Comparison of ENCODE assay signal across 9 cellular contexts in the genomic region with DNA sequence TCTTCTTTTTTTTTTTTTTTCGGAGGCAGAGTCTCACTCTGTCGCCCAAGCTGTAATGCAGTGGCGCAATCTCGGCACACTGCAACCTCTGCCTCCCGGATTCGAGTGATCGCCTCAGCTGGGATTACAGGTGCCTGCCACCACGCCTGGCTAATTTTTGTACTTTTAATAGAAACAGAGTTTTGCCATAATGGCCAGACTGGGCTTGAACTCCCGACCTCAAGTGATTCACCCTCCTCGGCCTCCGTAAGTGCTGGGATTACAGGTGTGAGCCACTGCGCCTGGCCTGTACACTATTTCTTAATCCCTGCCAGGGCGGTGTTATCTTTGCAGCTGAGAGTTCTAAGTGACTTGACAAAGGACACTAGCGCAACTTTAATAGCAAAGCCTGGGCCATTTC. TPM values are rescaled to one million over a fixed set of nuclear protein-coding genes. Genes with fewer than 3 reads are reported as not detected.
A peak's percentile ranks its signal among the peaks of the same experiment; 100 is the strongest.
DNase-seq lines count a peak whose midpoint lies in the region; ATAC-seq and TF ChIP-seq lines count a peak whose summit lies in the region.
"Had no signal": no experiment of that assay in that cellular context is flagged by ENCODE, and none has a peak within 500 bp of the region (broad histone marks: within the 10 kb centered on the region; RNA-seq: fewer than 3 reads in every experiment).

No MANE protein-coding gene starts in this region.

- intact Hi-C loops in OCI-LY7 (cut with micrococcal nuclease; ENCODE audit: unreplicated experiment) = no loop called here

- no peak for ATAC-seq in GM21526 (IDR thresholded peaks at IDR 0.05; ENCODE audit: low FRiP score, unreplicated experiment)

- H3K9me3 ChIP-seq in OCI-LY7 (ENCODE audit: low read length) (no peaks in the 10 kb centered on the region), endodermal cell (ENCODE audit: control insufficient read depth, low read length) (no peaks in the 10 kb centered on the region), smooth muscle cell (replicated peaks; ENCODE audit: low read depth) (no peaks in the 10 kb centered on the region)
- H3K9me3 ChIP-seq: ascending aorta had no signal

- H3K4me2 ChIP-seq in OCI-LY7 (ENCODE audit: low read length) (peak overlapping the region; percentile 96), smooth muscle cell (peak overlapping the region; percentile 97)

- no peaks in the 10 kb centered on the region for H3K4me1 ChIP-seq in OCI-LY7 (ENCODE audit: insufficient read depth, low read length, poor library complexity, severe bottlenecking)
- H3K4me1 ChIP-seq in endodermal cell (ENCODE audit: control insufficient read depth, insufficient read depth, low read length) = no peaks in the 10 kb centered on the region
- H3K4me1 ChIP-seq in smooth muscle cell (ENCODE audit: low read depth) = peaks cover 5% of the 10 kb centered on the region

- H3K36me3 Mint-ChIP-seq in activated CD4-positive, alpha-beta T cell treated with anti-CD3 and anti-CD28 coated beads, Interleukin-2, amount 10 ng/mL, durations not matched to agents 7 days and 5 days (ENCODE audit: low read depth) = no peaks in the 10 kb centered on the region
- H3K36me3 Mint-ChIP-seq in endodermal cell (ENCODE audit: low read depth) = no peaks in the 10 kb centered on the region

- H3K9me2 ChIP-seq in OCI-LY7 (ENCODE audit: insufficient read depth, low read length) = no peaks in the 10 kb centered on the region

- TF ChIP-seq CTCF in OCI-LY7 (conservative IDR thresholded peaks at IDR 0.05; ENCODE audit: low read length) (no peak), endodermal cell (conservative IDR thresholded peaks at IDR 0.05) (no peak), smooth muscle cell (IDR thresholded peaks at IDR 0.05; ENCODE audit: borderline replicate concordance, insufficient read depth, poor library complexity, severe bottlenecking) (no peak)

- H3K79me2 ChIP-seq in OCI-LY7 (ENCODE audit: insufficient read depth, low read depth, low read length) = no peaks in the 10 kb centered on the region
- no peaks in the 10 kb centered on the region for H3K79me2 ChIP-seq in smooth muscle cell (ENCODE audit: low read depth)

- no peaks in the 10 kb centered on the region for H3K36me3 ChIP-seq in OCI-LY7 (ENCODE audit: insufficient read depth, low read length)
- H3K36me3 ChIP-seq in endodermal cell (ENCODE audit: control insufficient read depth, insufficient read depth, low read length) = no peaks in the 10 kb centered on the region
- H3K36me3 ChIP-seq in smooth muscle cell (ENCODE audit: low read depth) = no peaks in the 10 kb centered on the region
- H3K36me3 ChIP-seq: ascending aorta had no signal

- H3K9ac ChIP-seq in endodermal cell (ENCODE audit: extremely low read depth, low read length, poor library complexity, severe bottlenecking) (no peak overlapping the region), smooth muscle cell (ENCODE audit: low read depth) (no peak overlapping the region)

- no peak overlapping the region for H3K27ac ChIP-seq in OCI-LY7 (ENCODE audit: low read depth, low read length, poor library complexity, severe bottlenecking)
- H3K27ac ChIP-seq in endodermal cell (ENCODE audit: low read depth, low read length) = no peak overlapping the region
- H3K27ac ChIP-seq in smooth muscle cell (ENCODE audit: low read depth) = no peak overlapping the region

- CTCF ChIA-PET in activated CD4-positive, alpha-beta T cell treated with anti-CD3 and anti-CD28 coated beads, Interleukin-2, amount 10 ng/mL, durations not matched to agents 7 days and 5 days (lab: Charles Lee) = interaction anchor here (0.7 kb wide), 1 partner anchor 625 kb away, joined by 3 read pairs; no protein-coding TSS in a partner anchor
- CTCF ChIA-PET in OCI-LY7 (lab: Charles Lee; ENCODE audit: unreplicated experiment) = no interaction called here

- H3K27me3 Mint-ChIP-seq in activated CD4-positive, alpha-beta T cell treated with anti-CD3 and anti-CD28 coated beads, Interleukin-2, amount 10 ng/mL, durations not matched to agents 7 days and 5 days = no peaks in the 10 kb centered on the region
- no peaks in the 10 kb centered on the region for H3K27me3 Mint-ChIP-seq in endodermal cell (ENCODE audit: insufficient read depth)

- H3K27me3 ChIP-seq in endodermal cell (ENCODE audit: control insufficient read depth, insufficient read depth, low read length, poor library complexity, severe bottlenecking) = no peaks in the 10 kb centered on the region
- H3K27me3 ChIP-seq in smooth muscle cell (ENCODE audit: low read depth) = no peaks in the 10 kb centered on the region
- H3K27me3 ChIP-seq: ascending aorta had no signal

- 92 to 97% methylated on average over 14 of the region's 14 CpGs for WGBS in endodermal cell (ENCODE audit: insufficient coverage in 1 of 2, insufficient read length in 1 of 2), 2 experiments
- WGBS in smooth muscle cell (ENCODE audit: low lambda C conversion rate) = 46% methylated on average over 14 of the region's 14 CpGs

- H3K27ac Mint-ChIP-seq in activated CD4-positive, alpha-beta T cell treated with anti-CD3 and anti-CD28 coated beads, Interleukin-2, amount 10 ng/mL, durations not matched to agents 7 days and 5 days = peak overlapping the region; percentile 50
- H3K27ac Mint-ChIP-seq in endodermal cell = peak overlapping the region; percentile 98

- H3K4me3 ChIP-seq in OCI-LY7 (ENCODE audit: low read depth, low read length, poor library complexity, severe bottlenecking) = peak overlapping the region; percentile 86
- H3K4me3 ChIP-seq in endodermal cell (ENCODE audit: low read length) = peak overlapping the region; percentile 84
- no peak overlapping the region for H3K4me3 ChIP-seq in smooth muscle cell

- H2AFZ ChIP-seq in OCI-LY7 (ENCODE audit: low read length) (no peak overlapping the region), smooth muscle cell (ENCODE audit: low read depth) (no peak overlapping the region)

- peaks cover 10% of the 10 kb centered on the region for H3K4me1 Mint-ChIP-seq in activated CD4-positive, alpha-beta T cell treated with anti-CD3 and anti-CD28 coated beads, Interleukin-2, amount 10 ng/mL, durations not matched to agents 7 days and 5 days
- peaks cover 4% of the 10 kb centered on the region for H3K4me1 Mint-ChIP-seq in endodermal cell

- no peaks in the 10 kb centered on the region for H3K9me3 Mint-ChIP-seq in activated CD4-positive, alpha-beta T cell treated with anti-CD3 and anti-CD28 coated beads, Interleukin-2, amount 10 ng/mL, durations not matched to agents 7 days and 5 days
- H3K9me3 Mint-ChIP-seq in endodermal cell = peaks cover 5% of the 10 kb centered on the region

- no TSS peak for BruUV-seq in OCI-LY7 (replicated peaks; lab: Mats Ljungman, UMichigan)

- in situ Hi-C loops in G401 (cut with HindIII; ENCODE audit: low sequenced_read_pairs) = no loop called here

- DNase-seq in activated CD4-positive, alpha-beta T cell treated with anti-CD3 and anti-CD28 coated beads, Interleukin-2, amount 10 ng/mL, durations not matched to agents 7 days and 5 days = no peak
- DNase-seq in activated CD4-positive, alpha-beta T cell treated with anti-CD3 and anti-CD28 coated beads for 4 hours = no peak
- DNase-seq in OCI-LY7 (ENCODE audit: low spot score) (no peak), endodermal cell (no peak), smooth muscle cell (lab: John Stamatoyannopoulos, UW; ENCODE audit: unreplicated experiment) (no peak), HUDEP-2 (lab: John Stamatoyannopoulos, UW; ENCODE audit: unreplicated experiment in 76 of 76) (no peak), G401 (ENCODE audit: low spot score) (no peak)

- POLR2A ChIA-PET in activated CD4-positive, alpha-beta T cell treated with anti-CD3 and anti-CD28 coated beads, Interleukin-2, amount 10 ng/mL, durations not matched to agents 7 days and 5 days (lab: Charles Lee) = no interaction called here
- POLR2A ChIA-PET in OCI-LY7 (lab: Charles Lee) = interaction anchor here (0.7 kb wide), 1 partner anchor 1488 kb away, joined by 4 read pairs; no protein-coding TSS in a partner anchor

- H3F3A ChIP-seq in smooth muscle cell (ENCODE audit: low read depth) = peaks cover 7% of the 10 kb centered on the region

- peak overlapping the region; percentile 60 for H3K4me3 Mint-ChIP-seq in activated CD4-positive, alpha-beta T cell treated with anti-CD3 and anti-CD28 coated beads, Interleukin-2, amount 10 ng/mL, durations not matched to agents 7 days and 5 days
- peak overlapping the region; percentile 85 for H3K4me3 Mint-ChIP-seq in endodermal cell

- no peaks in the 10 kb centered on the region for H4K20me1 ChIP-seq in OCI-LY7 (ENCODE audit: insufficient read depth, low read length)
- no peaks in the 10 kb centered on the region for H4K20me1 ChIP-seq in smooth muscle cell (ENCODE audit: low read depth)

RNA-seq across cellular contexts. Expression of a gene that starts 36.9 kb away (rescaled TPM):
- 100 to 1,000 TPM; 141 to 146 TPM for total RNA-seq in activated CD4-positive, alpha-beta T cell treated with anti-CD3 and anti-CD28 coated beads, Interleukin-2, amount 10 ng/mL, durations not matched to agents 7 days and 5 days
- total RNA-seq in OCI-LY7 (2014; rRNA removed; shearing (Covaris generic)) = 151 and 182 TPM in 2 replicates
- total RNA-seq in OCI-LY7 (2022) (189 and 234 TPM in 2 replicates), endodermal cell (100 to 1,000 TPM; 188 to 192 TPM), smooth muscle cell (90.9 and 97.6 TPM in 2 replicates)
- polyA plus RNA-seq in endodermal cell (2013, experiment 1 of 2) = 158 TPM
- 144 TPM for polyA plus RNA-seq in endodermal cell (2013, experiment 2 of 2)
- 63.0 and 69.9 TPM in 2 replicates for polyA plus RNA-seq in smooth muscle cell
- total RNA-seq in G401 (2014; rRNA removed; shearing (Covaris generic)) = 89.9 and 119 TPM in 2 replicates
